9 cellular contexts compared by ENCODE assay signal in the genomic region with DNA sequence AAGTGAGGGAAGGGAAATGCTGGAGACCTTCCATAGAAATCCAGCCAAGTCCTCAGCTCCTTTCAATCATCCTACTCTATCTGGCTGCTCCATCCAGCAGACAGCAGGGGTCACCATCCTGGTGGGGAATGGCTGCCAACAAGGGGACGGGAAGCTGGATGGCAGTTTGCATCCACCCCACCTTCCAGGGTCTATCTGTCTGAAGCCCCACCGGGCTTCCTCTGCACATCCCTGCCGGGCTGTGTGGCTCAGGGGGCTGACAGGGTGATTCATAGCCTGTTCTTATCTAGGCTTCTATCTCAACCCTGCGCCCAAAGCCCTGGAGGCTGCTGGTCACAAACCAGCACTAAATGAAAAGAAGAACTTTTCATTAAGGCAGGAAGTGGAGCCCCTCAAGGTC. TPM values are rescaled to one million over a fixed set of nuclear protein-coding genes. Genes with fewer than 3 reads are reported as not detected.
DNase-seq lines count a peak whose midpoint lies in the region; ATAC-seq, FAIRE-seq and TF ChIP-seq lines count a peak whose summit lies in the region.
"Had no signal": no experiment of that assay in that cellular context is flagged by ENCODE, and none has a peak within 500 bp of the region (broad histone marks: within the 10 kb centered on the region; RNA-seq: fewer than 3 reads in every experiment).

No MANE protein-coding gene starts in this region.

- CTCF ChIA-PET in Panc1 (lab: Charles Lee), result interaction anchor here (0.6 to 2.1 kb wide), 6 partner anchors 10 to 44 kb away, joined by 3 to 10 read pairs (median 4); a partner anchor contains a TSS

- H3K36me3 ChIP-seq in Panc1 (ENCODE audit: control insufficient read depth, insufficient read depth, low read length) (no peaks in the 10 kb centered on the region), mucosa of stomach (ENCODE audit: control insufficient read depth, insufficient read depth, low read length) (no peaks in the 10 kb centered on the region)

- H3K4me3 ChIP-seq in Panc1 (ENCODE audit: low read depth in 2 of 2, low read length in 2 of 2) (peak overlapping the region; percentile 67 to 68), mucosa of stomach (ENCODE audit: low read length) (peak overlapping the region; percentile 98)

- intact Hi-C loops in Panc1 (cut with micrococcal nuclease; ENCODE audit: unreplicated experiment), result no loop called here

- no TSS peak for BruUV-seq in Panc1 (replicated peaks; lab: Mats Ljungman, UMichigan)

- H3K9ac ChIP-seq in mucosa of stomach (ENCODE audit: low read length), result peak overlapping the region; percentile 96

- peak; percentile 39 for ATAC-seq in Panc1

- no peak for FAIRE-seq in RCC 7860 (lab: Jason Lieb, UNC)

- POLR2A ChIA-PET in Panc1 (lab: Charles Lee), result interaction anchor here (0.6 to 0.7 kb wide), 2 partner anchors 18 to 150 kb away, joined by 3 to 4 read pairs; no protein-coding TSS in a partner anchor

- H3K4me1 ChIP-seq in Panc1 (ENCODE audit: control insufficient read depth, insufficient read depth, low read length) (peaks cover 45% of the 10 kb centered on the region), mucosa of stomach (ENCODE audit: control insufficient read depth, insufficient read depth, low read length) (peaks cover 46% of the 10 kb centered on the region)

- H3K27ac ChIP-seq in Panc1 (ENCODE audit: low read length), result peak overlapping the region; percentile 87
- peak overlapping the region; percentile 52 for H3K27ac ChIP-seq in cingulate gyrus (ENCODE audit: low read depth, low read length)

- H3K27me3 ChIP-seq in Panc1 (ENCODE audit: control insufficient read depth, insufficient read depth, low read length), result no peaks in the 10 kb centered on the region
- no peaks in the 10 kb centered on the region for H3K27me3 ChIP-seq in mucosa of stomach (ENCODE audit: control insufficient read depth, insufficient read depth, low read length)

- DNase-seq in Panc1 (ENCODE audit: low read depth, low spot score) (no peak), RCC 7860 (ENCODE audit: low spot score) (no peak), midbrain (lab: John Stamatoyannopoulos, UW) (no peak), AG08396 (ENCODE audit: low spot score) (no peak), DMS153 treated with DMSO at 0.1 percent for 48 hours (lab: John Stamatoyannopoulos, UW; ENCODE audit: unreplicated experiment) (no peak)

- no peaks in the 10 kb centered on the region for H3K9me3 ChIP-seq in Panc1 (ENCODE audit: control insufficient read depth, insufficient read depth, low read depth, low read length)
- no peaks in the 10 kb centered on the region for H3K9me3 ChIP-seq in mucosa of stomach (ENCODE audit: control insufficient read depth, low read length)

- in situ Hi-C loops in Panc1 (cut with HindIII; ENCODE audit: low pct_unique_long_range_greater_than_20kb, low sequenced_read_pairs), result no loop called here

- TF ChIP-seq CTCF in GM12872 (IDR thresholded peaks at IDR 0.05; ENCODE audit: insufficient read depth, low read depth, low read length), result 0 out of 3 replicates have a peak, but pooled peaks have one; percentile 18
- peak; percentile 80 for TF ChIP-seq CTCF in Panc1 (IDR thresholded peaks at IDR 0.05)

RNA-seq across cellular contexts. Expression of a gene that starts 1.1 kb away (rescaled TPM):
- 132 TPM for total RNA-seq in Panc1 (2021; ENCODE audit: unreplicated experiment)
- 47.9 TPM for polyA plus RNA-seq in Panc1 (2012; ENCODE audit: insufficient read length)

RNA-seq across cellular contexts. Expression of a gene that starts 45.3 kb away (rescaled TPM):
- total RNA-seq in Panc1 (2021; ENCODE audit: unreplicated experiment), result not detected
- not detected for polyA plus RNA-seq in Panc1 (2012; ENCODE audit: insufficient read length)
- polyA plus RNA-seq: neural cell had no signal
